ENCODE assay signal across 2 cellular contexts in the genomic region with DNA sequence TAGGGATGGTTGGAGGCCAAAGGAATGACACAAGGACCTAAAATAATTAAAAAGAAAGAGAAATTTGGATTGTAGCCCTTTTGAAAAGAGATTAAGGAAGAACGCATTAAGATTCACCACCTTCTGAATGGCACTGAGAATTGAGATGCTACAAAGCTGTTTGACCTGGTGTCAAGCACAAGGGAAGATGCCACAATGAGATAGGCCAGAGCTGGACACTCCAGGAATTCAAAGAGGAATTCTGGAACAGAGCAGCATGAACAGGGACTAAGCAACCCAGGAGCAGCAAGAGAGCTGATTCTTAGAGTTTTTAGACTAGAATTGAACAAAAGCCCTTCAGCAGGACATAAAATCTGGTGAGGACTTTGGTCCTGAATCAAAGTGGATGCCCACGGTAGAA.
TF ChIP-seq lines count a peak whose summit lies in the region.

No MANE protein-coding gene starts in this region.

TF ChIP-seq in GM23338, 12 proteins besides CTCF, POLR2A, EP300 and RAD21 (continues in another document):
- no peak for TF ChIP-seq ZNF331 (CRISPR knock-in tag; IDR thresholded peaks at IDR 0.05; ENCODE audit: low read depth)
- no peak for TF ChIP-seq POLR2AphosphoS5 (IDR thresholded peaks at IDR 0.05; ENCODE audit: low read depth)
- TF ChIP-seq, protein P1, sequence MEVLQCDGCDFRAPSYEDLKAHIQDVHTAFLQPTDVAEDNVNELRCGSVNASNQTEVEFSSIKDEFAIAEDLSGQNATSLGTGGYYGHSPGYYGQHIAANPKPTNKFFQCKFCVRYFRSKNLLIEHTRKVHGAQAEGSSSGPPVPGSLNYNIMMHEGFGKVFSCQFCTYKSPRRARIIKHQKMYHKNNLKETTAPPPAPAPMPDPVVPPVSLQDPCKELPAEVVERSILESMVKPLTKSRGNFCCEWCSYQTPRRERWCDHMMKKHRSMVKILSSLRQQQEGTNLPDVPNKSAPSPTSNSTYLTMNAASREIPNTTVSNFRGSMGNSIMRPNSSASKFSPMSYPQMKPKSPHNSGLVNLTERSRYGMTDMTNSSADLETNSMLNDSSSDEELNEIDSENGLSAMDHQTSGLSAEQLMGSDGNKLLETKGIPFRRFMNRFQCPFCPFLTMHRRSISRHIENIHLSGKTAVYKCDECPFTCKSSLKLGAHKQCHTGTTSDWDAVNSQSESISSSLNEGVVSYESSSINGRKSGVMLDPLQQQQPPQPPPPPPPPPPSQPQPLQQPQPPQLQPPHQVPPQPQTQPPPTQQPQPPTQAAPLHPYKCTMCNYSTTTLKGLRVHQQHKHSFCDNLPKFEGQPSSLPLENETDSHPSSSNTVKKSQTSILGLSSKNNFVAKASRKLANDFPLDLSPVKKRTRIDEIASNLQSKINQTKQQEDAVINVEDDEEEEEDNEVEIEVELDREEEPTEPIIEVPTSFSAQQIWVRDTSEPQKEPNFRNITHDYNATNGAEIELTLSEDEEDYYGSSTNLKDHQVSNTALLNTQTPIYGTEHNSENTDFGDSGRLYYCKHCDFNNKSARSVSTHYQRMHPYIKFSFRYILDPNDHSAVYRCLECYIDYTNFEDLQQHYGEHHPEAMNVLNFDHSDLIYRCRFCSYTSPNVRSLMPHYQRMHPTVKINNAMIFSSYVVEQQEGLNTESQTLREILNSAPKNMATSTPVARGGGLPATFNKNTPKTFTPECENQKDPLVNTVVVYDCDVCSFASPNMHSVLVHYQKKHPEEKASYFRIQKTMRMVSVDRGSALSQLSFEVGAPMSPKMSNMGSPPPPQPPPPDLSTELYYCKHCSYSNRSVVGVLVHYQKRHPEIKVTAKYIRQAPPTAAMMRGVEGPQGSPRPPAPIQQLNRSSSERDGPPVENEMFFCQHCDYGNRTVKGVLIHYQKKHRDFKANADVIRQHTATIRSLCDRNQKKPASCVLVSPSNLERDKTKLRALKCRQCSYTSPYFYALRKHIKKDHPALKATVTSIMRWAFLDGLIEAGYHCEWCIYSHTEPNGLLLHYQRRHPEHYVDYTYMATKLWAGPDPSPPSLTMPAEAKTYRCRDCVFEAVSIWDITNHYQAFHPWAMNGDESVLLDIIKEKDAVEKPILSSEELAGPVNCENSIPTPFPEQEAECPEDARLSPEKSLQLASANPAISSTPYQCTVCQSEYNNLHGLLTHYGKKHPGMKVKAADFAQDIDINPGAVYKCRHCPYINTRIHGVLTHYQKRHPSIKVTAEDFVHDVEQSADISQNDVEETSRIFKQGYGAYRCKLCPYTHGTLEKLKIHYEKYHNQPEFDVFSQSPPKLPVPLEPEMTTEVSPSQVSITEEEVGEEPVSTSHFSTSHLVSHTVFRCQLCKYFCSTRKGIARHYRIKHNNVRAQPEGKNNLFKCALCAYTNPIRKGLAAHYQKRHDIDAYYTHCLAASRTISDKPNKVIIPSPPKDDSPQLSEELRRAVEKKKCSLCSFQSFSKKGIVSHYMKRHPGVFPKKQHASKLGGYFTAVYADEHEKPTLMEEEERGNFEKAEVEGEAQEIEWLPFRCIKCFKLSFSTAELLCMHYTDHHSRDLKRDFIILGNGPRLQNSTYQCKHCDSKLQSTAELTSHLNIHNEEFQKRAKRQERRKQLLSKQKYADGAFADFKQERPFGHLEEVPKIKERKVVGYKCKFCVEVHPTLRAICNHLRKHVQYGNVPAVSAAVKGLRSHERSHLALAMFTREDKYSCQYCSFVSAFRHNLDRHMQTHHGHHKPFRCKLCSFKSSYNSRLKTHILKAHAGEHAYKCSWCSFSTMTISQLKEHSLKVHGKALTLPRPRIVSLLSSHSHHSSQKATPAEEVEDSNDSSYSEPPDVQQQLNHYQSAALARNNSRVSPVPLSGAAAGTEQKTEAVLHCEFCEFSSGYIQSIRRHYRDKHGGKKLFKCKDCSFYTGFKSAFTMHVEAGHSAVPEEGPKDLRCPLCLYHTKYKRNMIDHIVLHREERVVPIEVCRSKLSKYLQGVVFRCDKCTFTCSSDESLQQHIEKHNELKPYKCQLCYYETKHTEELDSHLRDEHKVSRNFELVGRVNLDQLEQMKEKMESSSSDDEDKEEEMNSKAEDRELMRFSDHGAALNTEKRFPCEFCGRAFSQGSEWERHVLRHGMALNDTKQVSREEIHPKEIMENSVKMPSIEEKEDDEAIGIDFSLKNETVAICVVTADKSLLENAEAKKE (CRISPR knock-in tag; IDR thresholded peaks at IDR 0.05): no peak
- TF ChIP-seq EZH2phosphoT487 (IDR thresholded peaks at IDR 0.05; ENCODE audit: unreplicated experiment): no peak
- TF ChIP-seq JUNB (IDR thresholded peaks at IDR 0.05; ENCODE audit: unreplicated experiment): no peak
- TF ChIP-seq, protein P2, sequence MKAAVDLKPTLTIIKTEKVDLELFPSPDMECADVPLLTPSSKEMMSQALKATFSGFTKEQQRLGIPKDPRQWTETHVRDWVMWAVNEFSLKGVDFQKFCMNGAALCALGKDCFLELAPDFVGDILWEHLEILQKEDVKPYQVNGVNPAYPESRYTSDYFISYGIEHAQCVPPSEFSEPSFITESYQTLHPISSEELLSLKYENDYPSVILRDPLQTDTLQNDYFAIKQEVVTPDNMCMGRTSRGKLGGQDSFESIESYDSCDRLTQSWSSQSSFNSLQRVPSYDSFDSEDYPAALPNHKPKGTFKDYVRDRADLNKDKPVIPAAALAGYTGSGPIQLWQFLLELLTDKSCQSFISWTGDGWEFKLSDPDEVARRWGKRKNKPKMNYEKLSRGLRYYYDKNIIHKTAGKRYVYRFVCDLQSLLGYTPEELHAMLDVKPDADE (IDR thresholded peaks at IDR 0.05): no peak
- no peak for TF ChIP-seq ZNF114 (CRISPR knock-in tag; IDR thresholded peaks at IDR 0.05)
- no peak for TF ChIP-seq STAT1 (IDR thresholded peaks at IDR 0.05; ENCODE audit: unreplicated experiment)
- TF ChIP-seq EZH2 (IDR thresholded peaks at IDR 0.05; ENCODE audit: low read depth, unreplicated experiment): no peak
- TF ChIP-seq, protein P3, sequence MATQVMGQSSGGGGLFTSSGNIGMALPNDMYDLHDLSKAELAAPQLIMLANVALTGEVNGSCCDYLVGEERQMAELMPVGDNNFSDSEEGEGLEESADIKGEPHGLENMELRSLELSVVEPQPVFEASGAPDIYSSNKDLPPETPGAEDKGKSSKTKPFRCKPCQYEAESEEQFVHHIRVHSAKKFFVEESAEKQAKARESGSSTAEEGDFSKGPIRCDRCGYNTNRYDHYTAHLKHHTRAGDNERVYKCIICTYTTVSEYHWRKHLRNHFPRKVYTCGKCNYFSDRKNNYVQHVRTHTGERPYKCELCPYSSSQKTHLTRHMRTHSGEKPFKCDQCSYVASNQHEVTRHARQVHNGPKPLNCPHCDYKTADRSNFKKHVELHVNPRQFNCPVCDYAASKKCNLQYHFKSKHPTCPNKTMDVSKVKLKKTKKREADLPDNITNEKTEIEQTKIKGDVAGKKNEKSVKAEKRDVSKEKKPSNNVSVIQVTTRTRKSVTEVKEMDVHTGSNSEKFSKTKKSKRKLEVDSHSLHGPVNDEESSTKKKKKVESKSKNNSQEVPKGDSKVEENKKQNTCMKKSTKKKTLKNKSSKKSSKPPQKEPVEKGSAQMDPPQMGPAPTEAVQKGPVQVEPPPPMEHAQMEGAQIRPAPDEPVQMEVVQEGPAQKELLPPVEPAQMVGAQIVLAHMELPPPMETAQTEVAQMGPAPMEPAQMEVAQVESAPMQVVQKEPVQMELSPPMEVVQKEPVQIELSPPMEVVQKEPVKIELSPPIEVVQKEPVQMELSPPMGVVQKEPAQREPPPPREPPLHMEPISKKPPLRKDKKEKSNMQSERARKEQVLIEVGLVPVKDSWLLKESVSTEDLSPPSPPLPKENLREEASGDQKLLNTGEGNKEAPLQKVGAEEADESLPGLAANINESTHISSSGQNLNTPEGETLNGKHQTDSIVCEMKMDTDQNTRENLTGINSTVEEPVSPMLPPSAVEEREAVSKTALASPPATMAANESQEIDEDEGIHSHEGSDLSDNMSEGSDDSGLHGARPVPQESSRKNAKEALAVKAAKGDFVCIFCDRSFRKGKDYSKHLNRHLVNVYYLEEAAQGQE (IDR thresholded peaks at IDR 0.05; ENCODE audit: unreplicated experiment): no peak

TF ChIP-seq in K562, 482 proteins besides CTCF, POLR2A, EP300 and RAD21:
- 0 out of 2 replicates have a peak, but pooled peaks have one; percentile 32 for TF ChIP-seq ZNF76 (CRISPR knock-in tag; IDR thresholded peaks at IDR 0.05; ENCODE audit: borderline replicate concordance)
- TF ChIP-seq TAF9B (IDR thresholded peaks at IDR 0.05; ENCODE audit: partially characterized antibody): no peak
- no peak for TF ChIP-seq U2AF2 (optimal IDR thresholded peaks at IDR 0.05; ENCODE audit: low read depth, low read length)
- TF ChIP-seq ZNF586 (CRISPR knock-in tag; conservative IDR thresholded peaks at IDR 0.05): no peak
- TF ChIP-seq HMG20A (CRISPR knock-in tag; conservative IDR thresholded peaks at IDR 0.05): no peak
- peak; percentile 76 for TF ChIP-seq ZNF41 (CRISPR knock-in tag; conservative IDR thresholded peaks at IDR 0.05)
